In the genomic region with DNA sequence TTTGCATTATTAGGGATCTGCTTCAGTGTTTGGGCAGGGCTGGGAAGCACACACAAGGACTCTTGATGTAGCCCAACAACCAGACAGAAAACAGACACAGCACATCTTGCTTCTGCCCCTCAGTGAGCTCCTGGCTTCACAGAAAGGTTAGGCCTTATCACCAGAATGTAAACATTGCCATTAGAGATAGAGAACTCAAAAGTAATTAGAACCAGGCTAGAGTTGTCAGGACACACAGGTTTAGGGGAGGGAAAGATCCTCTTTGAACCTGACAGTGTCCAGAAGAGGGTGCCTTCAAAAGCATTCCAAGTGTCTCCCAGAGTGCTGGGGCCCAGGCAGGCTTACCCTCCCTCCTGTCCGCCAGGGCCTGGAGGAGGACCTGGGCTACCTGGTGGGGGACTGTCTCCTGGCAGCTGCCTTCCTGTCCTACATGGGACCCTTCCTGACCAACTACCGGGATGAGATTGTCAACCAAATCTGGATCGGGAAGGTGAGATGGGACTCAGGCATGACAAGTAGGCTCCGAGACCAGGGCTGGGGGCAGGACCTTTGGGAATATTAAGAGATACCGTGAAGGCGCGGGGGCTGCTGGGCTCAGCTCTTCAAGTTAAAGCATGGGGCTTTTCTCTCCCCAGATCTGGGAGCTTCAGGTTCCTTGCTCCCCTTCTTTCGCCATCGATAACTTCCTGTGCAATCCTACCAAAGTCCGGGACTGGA, we compare ENCODE assay signal across 24 cellular contexts. TPM values are rescaled to one million over a fixed set of nuclear protein-coding genes. Genes with fewer than 3 reads are reported as not detected.
DNase-seq lines count a peak whose midpoint lies in the region; ATAC-seq and TF ChIP-seq lines count a peak whose summit lies in the region.
"Had no signal": no experiment of that assay in that cellular context is flagged by ENCODE, and none has a peak within 500 bp of the region (broad histone marks: within the 10 kb centered on the region; RNA-seq: fewer than 3 reads in every experiment).

No MANE protein-coding gene starts in this region.

- no peak overlapping the region for H2BK5ac ChIP-seq in mesendoderm (ENCODE audit: low read length)

- H4K5ac ChIP-seq in mesendoderm (ENCODE audit: low read length) = no peak overlapping the region

- no peak overlapping the region for H3K56ac ChIP-seq in mesendoderm (ENCODE audit: low read length)

- no peak overlapping the region for H2BK15ac ChIP-seq in mesendoderm (replicated peaks; ENCODE audit: low read depth)

- no peak overlapping the region for H3K4me3 ChIP-seq in mesendoderm (ENCODE audit: low read length)
- H3K4me3 ChIP-seq: BLaER1, MG63 had no signal

- H3K9me3 Mint-ChIP-seq in activated T-helper 17 cell treated with anti-CD3 and anti-CD28 coated beads, Interleukin-2, amount 50 U/mL, for 72 hours = no peaks in the 10 kb centered on the region
- H3K9me3 Mint-ChIP-seq in type B pancreatic cell = no peaks in the 10 kb centered on the region
- H3K9me3 Mint-ChIP-seq: CD4-positive, alpha-beta memory T cell had no signal

- H3K23ac ChIP-seq in mesendoderm (ENCODE audit: low read length) = no peak overlapping the region

- H3K4me3 Mint-ChIP-seq in activated T-helper 17 cell treated with anti-CD3 and anti-CD28 coated beads, Interleukin-2, amount 50 U/mL, for 72 hours = no peak overlapping the region
- peak overlapping the region; percentile 30 for H3K4me3 Mint-ChIP-seq in type B pancreatic cell
- H3K4me3 Mint-ChIP-seq: CD4-positive, alpha-beta memory T cell had no signal

- no peak overlapping the region for H3K4me2 ChIP-seq in mesendoderm (ENCODE audit: low read length)
- H3K4me2 ChIP-seq: BLaER1 had no signal

- H4K8ac ChIP-seq in mesendoderm (ENCODE audit: low read depth, low read length) = no peak overlapping the region

- ATAC-seq in activated T-helper 17 cell treated with anti-CD3 and anti-CD28 coated beads, Interleukin-2, amount 50 U/mL, for 72 hours (replicated peaks) = no peak

- H3K4ac ChIP-seq in mesendoderm (ENCODE audit: low read depth, low read length) = no peak overlapping the region

- no peak overlapping the region for H3K9ac ChIP-seq in mesendoderm (ENCODE audit: low read length)
- H3K9ac ChIP-seq: BLaER1 had no signal

- no CpG with 5 or more reads among the region's 10 CpGs for WGBS in mesendoderm (ENCODE audit: extremely low coverage, insufficient coverage, low lambda C conversion rate)

- H2AK5ac ChIP-seq in mesendoderm (ENCODE audit: low read length) = no peak overlapping the region

- no peak for TF ChIP-seq CTCF in type B pancreatic cell (conservative IDR thresholded peaks at IDR 0.05)

- intact Hi-C loops in posterior vena cava (cut with DNase I) = no loop called here

- no peaks in the 10 kb centered on the region for H3K36me3 ChIP-seq in mesendoderm (ENCODE audit: control insufficient read depth, insufficient read depth, low read length)
- H3K36me3 ChIP-seq: BLaER1, MG63 had no signal

- H3K79me1 ChIP-seq in mesendoderm (ENCODE audit: low read length) = no peaks in the 10 kb centered on the region

- no peaks in the 10 kb centered on the region for H3K27me3 ChIP-seq in mesendoderm (ENCODE audit: insufficient read depth, low read length, poor library complexity)
- H3K27me3 ChIP-seq: MG63 had no signal

- H3K18ac ChIP-seq in mesendoderm (ENCODE audit: low read length) = no peak overlapping the region

- no peaks in the 10 kb centered on the region for H3K4me1 ChIP-seq in mesendoderm (ENCODE audit: control insufficient read depth, low read depth, low read length)
- H3K4me1 ChIP-seq: BLaER1 had no signal

- no peaks in the 10 kb centered on the region for H3K36me3 Mint-ChIP-seq in activated T-helper 17 cell treated with anti-CD3 and anti-CD28 coated beads, Interleukin-2, amount 50 U/mL, for 72 hours (ENCODE audit: low read depth)
- no peaks in the 10 kb centered on the region for H3K36me3 Mint-ChIP-seq in type B pancreatic cell
- H3K36me3 Mint-ChIP-seq: CD4-positive, alpha-beta memory T cell had no signal

- no peaks in the 10 kb centered on the region for H3K27me3 Mint-ChIP-seq in activated T-helper 17 cell treated with anti-CD3 and anti-CD28 coated beads, Interleukin-2, amount 50 U/mL, for 72 hours
- peaks cover 30% of the 10 kb centered on the region for H3K27me3 Mint-ChIP-seq in type B pancreatic cell
- H3K27me3 Mint-ChIP-seq: CD4-positive, alpha-beta memory T cell had no signal

- peak overlapping the region; percentile 7 for H3K27ac Mint-ChIP-seq in activated T-helper 17 cell treated with anti-CD3 and anti-CD28 coated beads, Interleukin-2, amount 50 U/mL, for 72 hours
- H3K27ac Mint-ChIP-seq in type B pancreatic cell = no peak overlapping the region

- DNase-seq in ELF-1 (ENCODE audit: low read depth, low spot score) (peak; percentile 70), mesendoderm (peak; percentile 62), type B pancreatic cell (ENCODE audit: extremely low spot score, unreplicated experiment) (no peak), NK-92 (lab: John Stamatoyannopoulos, UW; ENCODE audit: unreplicated experiment) (no peak), dedifferentiated amniotic fluid mesenchymal stem cell (ENCODE audit: extremely low spot score) (no peak), posterior vena cava (ENCODE audit: low spot score) (no peak)
- DNase-seq: CD4-positive, alpha-beta memory T cell; COR-L47; DMS 273 treated with DMSO at 0.1 percent for 48 hours; DMS79; EL; GF-D8; IMR-90; KG1; MG63; NCI-H1105 treated with DMSO at 0.1 percent for 48 hours; NCI-H146; NCI-H2081; NCI-H2227 treated with DMSO at 0.1 percent for 48 hours; NCI-H526 treated with DMSO at 0.1 percent for 48 hours; RPMI8226; SHP77 had no signal

- no peak overlapping the region for H2BK120ac ChIP-seq in mesendoderm (ENCODE audit: low read depth, low read length)

- H3K27ac ChIP-seq in mesendoderm (ENCODE audit: low read depth, low read length) = no peak overlapping the region
- H3K27ac ChIP-seq: BLaER1 had no signal

- H3K79me2 ChIP-seq in mesendoderm (ENCODE audit: control insufficient read depth, insufficient read depth, low read length) = no peaks in the 10 kb centered on the region

- H3K4me1 Mint-ChIP-seq in activated T-helper 17 cell treated with anti-CD3 and anti-CD28 coated beads, Interleukin-2, amount 50 U/mL, for 72 hours = no peaks in the 10 kb centered on the region
- peaks cover 4% of the 10 kb centered on the region for H3K4me1 Mint-ChIP-seq in type B pancreatic cell (ENCODE audit: unreplicated experiment)
- H3K4me1 Mint-ChIP-seq: CD4-positive, alpha-beta memory T cell had no signal

RNA-seq across cellular contexts. Expression of gene KDM6B, which starts 16.9 kb away (rescaled TPM):
- total RNA-seq in activated T-helper 17 cell treated with anti-CD3 and anti-CD28 coated beads, Interleukin-2, amount 50 U/mL, for 72 hours = 10 to 100 TPM; 33.7 to 93.3 TPM
- polyA plus RNA-seq in mesendoderm (2013, experiment 1 of 2) = 1.9 TPM
- 1.8 TPM for polyA plus RNA-seq in mesendoderm (2013, experiment 2 of 2)
- total RNA-seq in type B pancreatic cell (ENCODE audit: low replicate concordance) (69.1 and 85.1 TPM in 2 replicates), posterior vena cava (10 to 100 TPM; 21.0 to 29.0 TPM)

RNA-seq across cellular contexts. Expression of gene TMEM88, which starts 37.8 kb away (rescaled TPM):
- total RNA-seq in activated T-helper 17 cell treated with anti-CD3 and anti-CD28 coated beads, Interleukin-2, amount 50 U/mL, for 72 hours = 1 to 10 TPM; 1.6 to 3.2 TPM
- 2.9 TPM for polyA plus RNA-seq in mesendoderm (2013, experiment 1 of 2)
- 2.3 TPM for polyA plus RNA-seq in mesendoderm (2013, experiment 2 of 2)
- 4.5 and 10.2 TPM in 2 replicates for total RNA-seq in type B pancreatic cell (ENCODE audit: low replicate concordance)
- total RNA-seq in posterior vena cava = 10 to 100 TPM; 17.5 to 26.1 TPM
- total RNA-seq: IMR-90 had no signal
- polyA plus RNA-seq: CD4-positive, alpha-beta memory T cell had no signal

RNA-seq across cellular contexts. Expression of gene NAA38, which starts 40.3 kb away (rescaled TPM):
- 100 to 1,000 TPM in 1 of 2 donors, 10 to 100 TPM in 1; 61.3 to 111 TPM for total RNA-seq in activated T-helper 17 cell treated with anti-CD3 and anti-CD28 coated beads, Interleukin-2, amount 50 U/mL, for 72 hours
- polyA plus RNA-seq in mesendoderm (2013, experiment 1 of 2) = 35.8 TPM
- 33.4 TPM for polyA plus RNA-seq in mesendoderm (2013, experiment 2 of 2)
- total RNA-seq in type B pancreatic cell (ENCODE audit: low replicate concordance) = 43.6 and 64.9 TPM in 2 replicates
- 10 to 100 TPM; 65.2 to 79.7 TPM for total RNA-seq in posterior vena cava

RNA-seq across cellular contexts. Expression of gene CYB5D1, which starts 40.7 kb away (rescaled TPM):
- 10 to 100 TPM; 14.8 to 19.4 TPM for total RNA-seq in activated T-helper 17 cell treated with anti-CD3 and anti-CD28 coated beads, Interleukin-2, amount 50 U/mL, for 72 hours
- 12.7 TPM for polyA plus RNA-seq in mesendoderm (2013, experiment 1 of 2)
- 13.3 TPM for polyA plus RNA-seq in mesendoderm (2013, experiment 2 of 2)
- total RNA-seq in type B pancreatic cell (ENCODE audit: low replicate concordance) (16.6 and 17.9 TPM in 2 replicates), posterior vena cava (1 to 10 TPM; 8.9 TPM)

Comparison
In these comparisons a context has a peak if more than half of its experiments do, and no peak if none do; other contexts are left out.
1. DNase-seq: peak in ELF-1 (single experiment) and mesendoderm (single experiment); none in type B pancreatic cell (single experiment), NK-92 (single experiment), dedifferentiated amniotic fluid mesenchymal stem cell (single experiment) and posterior vena cava (single experiment).